Comparison of ENCODE assay signal across 8 cellular contexts in genomic region chr1:42784946-42785693, GRCh38. TPM values are rescaled to one million over a fixed set of nuclear protein-coding genes. Genes with fewer than 3 reads are reported as not detected.
DNase-seq lines count a peak whose midpoint lies in the region; ATAC-seq and TF ChIP-seq lines count a peak whose summit lies in the region.

A gene with protein sequence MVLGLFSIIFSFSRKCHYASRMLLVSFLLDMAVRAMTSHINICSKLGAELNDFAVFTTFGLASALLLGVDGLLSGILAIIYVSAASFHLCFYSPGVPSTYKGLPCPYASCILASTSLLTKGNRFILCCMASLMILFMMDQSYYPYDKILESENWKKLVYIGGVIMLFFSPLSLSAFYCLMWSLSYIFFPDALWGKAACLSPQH (plus strand): TSS chr1:42784991. CDS start chr1:42789894, 4,903 bp downstream.

- ATAC-seq in GM19035 (IDR thresholded peaks at IDR 0.05; ENCODE audit: unreplicated experiment): no peak

- H3K36me3 ChIP-seq in colonic mucosa (no peaks in the 10 kb centered on the region), muscle layer of colon (ENCODE audit: insufficient read depth, low read length) (peaks cover 10% of the 10 kb centered on the region), subcutaneous abdominal adipose tissue (ENCODE audit: control insufficient read depth in 5 of 5, insufficient read depth in 5 of 5, low read length in 5 of 5) (peaks cover 0 to 14% (median 8%) of the 10 kb centered on the region in 5 donors)

- DNase-seq in AG04450 (ENCODE audit: low read depth, low spot score) (no peak), colonic mucosa (no peak), HK-2 (ENCODE audit: unreplicated experiment) (no peak), DMS 273 (lab: John Stamatoyannopoulos, UW; ENCODE audit: unreplicated experiment) (no peak)
- DNase-seq in activated CD4-positive, alpha-beta T cell treated with anti-CD3 and anti-CD28 coated beads for 1 hour: peak; percentile 26

- H3K27me3 ChIP-seq in AG04450 (ENCODE audit: control insufficient read depth, insufficient read depth, low read length) (no peaks in the 10 kb centered on the region), colonic mucosa (no peaks in the 10 kb centered on the region), muscle layer of colon (ENCODE audit: control insufficient read depth in 1 of 2, insufficient read depth in 2 of 2, low read length in 2 of 2) (no peaks in the 10 kb centered on the region), subcutaneous abdominal adipose tissue (ENCODE audit: control insufficient read depth in 5 of 5, insufficient read depth in 4 of 5, low read length in 5 of 5) (no peaks in the 10 kb centered on the region)

- intact Hi-C loops in colonic mucosa (cut with DNase I): no loop called here

- H3K4me3 ChIP-seq in AG04450 (ENCODE audit: low read depth, low read length) (peak within 1 kb of the TSS; percentile 49), colonic mucosa (peak within 1 kb of the TSS; percentile 26), muscle layer of colon (ENCODE audit: low read depth in 1 of 2, low read length in 2 of 2) (peak within 1 kb of the TSS; percentile 22 to 59), subcutaneous abdominal adipose tissue (ENCODE audit: low read depth in 1 of 5, low read length in 5 of 5) (peak within 1 kb of the TSS; percentile 29 to 71 (median 61))

- no peak within 1 kb of the TSS for H3K27ac ChIP-seq in AG04450 (ENCODE audit: low read depth, low read length)
- H3K27ac ChIP-seq in colonic mucosa: no peak within 1 kb of the TSS
- no peak within 1 kb of the TSS for H3K27ac ChIP-seq in muscle layer of colon (ENCODE audit: low read depth, low read length)
- H3K27ac ChIP-seq in subcutaneous abdominal adipose tissue (ENCODE audit: low read depth, low read length): no peak within 1 kb of the TSS

- CTCF ChIA-PET in AG04450 (lab: Charles Lee): interaction anchor here (1.0 kb wide), 1 partner anchor 289 kb away, joined by 3 read pairs; no protein-coding TSS in a partner anchor

- H3K9me3 ChIP-seq in AG04450 (ENCODE audit: control insufficient read depth, insufficient read depth, low read length) (no peaks in the 10 kb centered on the region; the same call in 1 of the 2 replicates), colonic mucosa (no peaks in the 10 kb centered on the region), muscle layer of colon (ENCODE audit: low read length) (no peaks in the 10 kb centered on the region), subcutaneous abdominal adipose tissue (ENCODE audit: control insufficient read depth in 5 of 5, low read length in 5 of 5) (no peaks in the 10 kb centered on the region)

- no peaks in the 10 kb centered on the region for H3K4me1 ChIP-seq in colonic mucosa
- H3K4me1 ChIP-seq in muscle layer of colon (ENCODE audit: insufficient read depth, low read length): no peaks in the 10 kb centered on the region
- H3K4me1 ChIP-seq in subcutaneous abdominal adipose tissue (ENCODE audit: control insufficient read depth in 5 of 5, insufficient read depth in 5 of 5, low read length in 5 of 5): peaks cover 4 to 27% (median 22%) of the 10 kb centered on the region in 5 donors

- TF ChIP-seq CTCF in AG04450 (IDR thresholded peaks at IDR 0.05; ENCODE audit: low read depth, low read length) (no peak), colonic mucosa (IDR thresholded peaks at IDR 0.05) (no peak)

- H3K9ac ChIP-seq in colonic mucosa (ENCODE audit: low read depth in 2 of 2, low read length in 2 of 2) (peak within 1 kb of the TSS; percentile 29 to 52), muscle layer of colon (ENCODE audit: low read length) (no peak within 1 kb of the TSS), subcutaneous abdominal adipose tissue (ENCODE audit: low read length in 5 of 5) (peak within 1 kb of the TSS in 4 of 5 donors; percentile 38 to 66 (median 44))

- POLR2A ChIA-PET in AG04450 (lab: Yijun Ruan, JAX): no interaction called here

RNA-seq across cellular contexts. Expression of the gene that starts here (rescaled TPM):
- polyA plus RNA-seq in AG04450 (2011; rRNA removed): 0.04 TPM in 1 of 2 replicates, not detected in the other
- polyA minus RNA-seq in AG04450 (2011; rRNA and poly(A)+ RNA removed): not detected in 2 replicates
- total RNA-seq in colonic mucosa: under 1 TPM in 1 of 2 donors, not detected in 1; 0.10 TPM
